Comparison of ENCODE assay signal across 13 cellular contexts in the genomic region with DNA sequence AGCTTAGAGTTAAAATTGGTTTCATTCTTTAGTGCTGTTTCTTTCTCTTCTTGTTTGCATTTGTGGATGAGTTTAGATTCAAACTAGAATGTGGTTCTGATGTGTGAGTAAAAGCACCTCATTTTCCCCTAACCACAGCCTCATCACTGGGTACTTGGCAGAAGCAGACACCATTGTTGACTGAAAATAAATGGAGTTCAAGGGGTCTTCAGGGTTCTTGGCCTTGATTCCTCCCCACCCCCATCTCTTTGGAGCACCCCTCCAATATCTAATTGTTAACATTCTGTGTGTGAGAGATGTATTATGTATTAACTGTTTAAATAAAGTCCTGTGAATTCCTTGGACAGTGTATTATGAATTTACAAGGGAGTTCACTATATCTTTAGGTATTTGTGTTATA. TPM values are rescaled to one million over a fixed set of nuclear protein-coding genes. Genes with fewer than 3 reads are reported as not detected.
DNase-seq lines count a peak whose midpoint lies in the region; ATAC-seq and TF ChIP-seq lines count a peak whose summit lies in the region.
"Had no signal": no experiment of that assay in that cellular context is flagged by ENCODE, and none has a peak within 500 bp of the region (broad histone marks: within the 10 kb centered on the region; RNA-seq: fewer than 3 reads in every experiment).

No MANE protein-coding gene starts in this region.

- CTCF ChIA-PET in activated naive CD4-positive, alpha-beta T cell treated with anti-CD3 and anti-CD28 coated beads, Interleukin-2, amount 10 ng/mL, durations not matched to agents 7 days and 5 days (lab: Charles Lee) = no interaction called here

- H3K36me3 ChIP-seq in thymus (ENCODE audit: control insufficient read depth, insufficient read depth) (no peaks in the 10 kb centered on the region), brain microvascular endothelial cell (replicated peaks) (no peaks in the 10 kb centered on the region), esophagus squamous epithelium (no peaks in the 10 kb centered on the region)
- H3K36me3 ChIP-seq: gastrocnemius medialis had no signal

- in situ Hi-C loops in brain microvascular endothelial cell (cut with HindIII; ENCODE audit: low pct_ligation_motif_present, low sequenced_read_pairs) = no loop called here

- no peak overlapping the region for H3K4me3 ChIP-seq in thymus (ENCODE audit: low read length)
- H3K4me3 ChIP-seq in brain microvascular endothelial cell (ENCODE audit: low read depth, low read length) = no peak overlapping the region
- H3K4me3 ChIP-seq in esophagus squamous epithelium = no peak overlapping the region
- H3K4me3 ChIP-seq: gastrocnemius medialis, mucosa of descending colon had no signal

- H3K27ac ChIP-seq in thymus (ENCODE audit: low read depth) (peak overlapping the region; percentile 31), brain microvascular endothelial cell (no peak overlapping the region), esophagus squamous epithelium (no peak overlapping the region)
- H3K27ac ChIP-seq: gastrocnemius medialis had no signal

- H3K4me1 ChIP-seq in thymus (ENCODE audit: control insufficient read depth, insufficient read depth, low read length) (peaks cover 10% of the 10 kb centered on the region), esophagus squamous epithelium (peaks cover 7 to 81% (median 7%) of the 10 kb centered on the region in 3 donors)

- TF ChIP-seq POLR2A in erythroblast (IDR thresholded peaks at IDR 0.05; ENCODE audit: low read length) (no peak), esophagus squamous epithelium (IDR thresholded peaks at IDR 0.05) (no peak)

- H3K9me3 ChIP-seq in thymus (ENCODE audit: control insufficient read depth) (no peaks in the 10 kb centered on the region), esophagus squamous epithelium (no peaks in the 10 kb centered on the region)
- H3K9me3 ChIP-seq: gastrocnemius medialis, mucosa of descending colon had no signal

- no peaks in the 10 kb centered on the region for H3K9me3 Mint-ChIP-seq in activated naive CD4-positive, alpha-beta T cell treated with anti-CD3 and anti-CD28 coated beads, Interleukin-2, amount 10 ng/mL, durations not matched to agents 7 days and 5 days
- H3K9me3 Mint-ChIP-seq in activated T-helper 1 cell treated with anti-CD3 and anti-CD28 coated beads, Interleukin-12 subunit alpha, Interleukin-12 subunit beta, Interleukin-2, Interleukin-4 antibody, amounts not matched to agents 30 ng/mL and 10 ng/mL and 1 ng/mL, durations not matched to agents 14 hours and 24 hours and 36 hours = no peaks in the 10 kb centered on the region

- ATAC-seq in HG02981 (IDR thresholded peaks at IDR 0.05; ENCODE audit: unreplicated experiment) = peak; percentile 39
- ATAC-seq: gastrocnemius medialis, Panc1 had no signal

- H3K27ac Mint-ChIP-seq in activated naive CD4-positive, alpha-beta T cell treated with anti-CD3 and anti-CD28 coated beads, Interleukin-2, amount 10 ng/mL, durations not matched to agents 7 days and 5 days = peak overlapping the region; percentile 78
- peak overlapping the region; percentile 86 for H3K27ac Mint-ChIP-seq in activated T-helper 1 cell treated with anti-CD3 and anti-CD28 coated beads, Interleukin-12 subunit alpha, Interleukin-12 subunit beta, Interleukin-2, Interleukin-4 antibody, amounts not matched to agents 30 ng/mL and 10 ng/mL and 1 ng/mL, durations not matched to agents 14 hours and 24 hours and 36 hours

- TF ChIP-seq CTCF in brain microvascular endothelial cell (IDR thresholded peaks at IDR 0.05; ENCODE audit: low read depth, low read length, missing control alignments) (no peak), esophagus squamous epithelium (IDR thresholded peaks at IDR 0.05) (no peak)

- H3K27me3 ChIP-seq in thymus (ENCODE audit: control insufficient read depth, insufficient read depth) (no peaks in the 10 kb centered on the region), brain microvascular endothelial cell (replicated peaks) (no peaks in the 10 kb centered on the region), esophagus squamous epithelium (no peaks in the 10 kb centered on the region)
- H3K27me3 ChIP-seq: gastrocnemius medialis had no signal

- peaks cover 63% of the 10 kb centered on the region for H3K4me1 Mint-ChIP-seq in activated naive CD4-positive, alpha-beta T cell treated with anti-CD3 and anti-CD28 coated beads, Interleukin-2, amount 10 ng/mL, durations not matched to agents 7 days and 5 days
- H3K4me1 Mint-ChIP-seq in activated T-helper 1 cell treated with anti-CD3 and anti-CD28 coated beads, Interleukin-12 subunit alpha, Interleukin-12 subunit beta, Interleukin-2, Interleukin-4 antibody, amounts not matched to agents 30 ng/mL and 10 ng/mL and 1 ng/mL, durations not matched to agents 14 hours and 24 hours and 36 hours (ENCODE audit: low read depth) = peaks cover 82% of the 10 kb centered on the region

- peaks cover 32% of the 10 kb centered on the region for H3K36me3 Mint-ChIP-seq in activated naive CD4-positive, alpha-beta T cell treated with anti-CD3 and anti-CD28 coated beads, Interleukin-2, amount 10 ng/mL, durations not matched to agents 7 days and 5 days
- peaks cover 28% of the 10 kb centered on the region for H3K36me3 Mint-ChIP-seq in activated T-helper 1 cell treated with anti-CD3 and anti-CD28 coated beads, Interleukin-12 subunit alpha, Interleukin-12 subunit beta, Interleukin-2, Interleukin-4 antibody, amounts not matched to agents 30 ng/mL and 10 ng/mL and 1 ng/mL, durations not matched to agents 14 hours and 24 hours and 36 hours (ENCODE audit: low read depth)

- DNase-seq in activated naive CD4-positive, alpha-beta T cell treated with anti-CD3 and anti-CD28 coated beads, Interleukin-2, amount 10 ng/mL, durations not matched to agents 7 days and 5 days = no peak
- DNase-seq in activated naive CD4-positive, alpha-beta T cell treated with anti-CD3 and anti-CD28 coated beads, Interleukin-2, amount 50 U/mL, for 16 hours = no peak
- DNase-seq in activated T-helper 1 cell treated with anti-CD3 and anti-CD28 coated beads, Interleukin-12 subunit alpha, Interleukin-12 subunit beta, Interleukin-2, Interleukin-4 antibody, amounts not matched to agents 30 ng/mL and 10 ng/mL and 1 ng/mL, durations not matched to agents 14 hours and 24 hours and 36 hours (ENCODE audit: low spot score) = no peak
- no peak for DNase-seq in erythroblast (lab: John Stamatoyannopoulos, UW)
- DNase-seq in brain microvascular endothelial cell = no peak
- no peak for DNase-seq in esophagus squamous epithelium (lab: John Stamatoyannopoulos, UW)
- DNase-seq: activated CD4-positive, alpha-beta T cell treated with anti-CD3 and anti-CD28 coated beads for 4 hours; gastrocnemius medialis; mucosa of descending colon; NCI-H1092 had no signal

- H3K27me3 Mint-ChIP-seq in activated naive CD4-positive, alpha-beta T cell treated with anti-CD3 and anti-CD28 coated beads, Interleukin-2, amount 10 ng/mL, durations not matched to agents 7 days and 5 days = no peaks in the 10 kb centered on the region
- no peaks in the 10 kb centered on the region for H3K27me3 Mint-ChIP-seq in activated T-helper 1 cell treated with anti-CD3 and anti-CD28 coated beads, Interleukin-12 subunit alpha, Interleukin-12 subunit beta, Interleukin-2, Interleukin-4 antibody, amounts not matched to agents 30 ng/mL and 10 ng/mL and 1 ng/mL, durations not matched to agents 14 hours and 24 hours and 36 hours (ENCODE audit: insufficient read depth)

- intact Hi-C loops in activated T-helper 1 cell treated with anti-CD3 and anti-CD28 coated beads, Interleukin-12 subunit alpha, Interleukin-12 subunit beta, Interleukin-2, Interleukin-4 antibody, amounts not matched to agents 30 ng/mL and 10 ng/mL and 1 ng/mL, durations not matched to agents 14 hours and 24 hours and 36 hours (cut with micrococcal nuclease) = loop anchor here (1.0 to 2.0 kb wide), 2 partner anchors 8 to 57 kb away; no protein-coding TSS in a partner anchor
- intact Hi-C loops in esophagus squamous epithelium (cut with DNase I) = no loop called here

- H3K4me3 Mint-ChIP-seq in activated naive CD4-positive, alpha-beta T cell treated with anti-CD3 and anti-CD28 coated beads, Interleukin-2, amount 10 ng/mL, durations not matched to agents 7 days and 5 days = no peak overlapping the region
- H3K4me3 Mint-ChIP-seq in activated T-helper 1 cell treated with anti-CD3 and anti-CD28 coated beads, Interleukin-12 subunit alpha, Interleukin-12 subunit beta, Interleukin-2, Interleukin-4 antibody, amounts not matched to agents 30 ng/mL and 10 ng/mL and 1 ng/mL, durations not matched to agents 14 hours and 24 hours and 36 hours = peak overlapping the region; percentile 49

RNA-seq across cellular contexts. Expression of gene JARID2, which starts 59.6 kb away (rescaled TPM):
- 60.5 and 62.5 TPM in 2 replicates for total RNA-seq in activated T-helper 1 cell treated with anti-CD3 and anti-CD28 coated beads, Interleukin-12 subunit alpha, Interleukin-12 subunit beta, Interleukin-2, Interleukin-4 antibody, amounts not matched to agents 30 ng/mL and 10 ng/mL and 1 ng/mL, durations not matched to agents 14 hours and 24 hours and 36 hours
- 15.8 TPM for polyA plus RNA-seq in thymus
- 10 to 100 TPM; 13.3 to 19.6 (median 16.3) TPM for total RNA-seq in esophagus squamous epithelium
